10 cellular contexts compared by ENCODE assay signal in genomic region chr9:35650341-35651158, GRCh38. TPM values are rescaled to one million over a fixed set of nuclear protein-coding genes. Genes with fewer than 3 reads are reported as not detected.
A peak's percentile ranks its signal among the peaks of the same experiment; 100 is the strongest.
DNase-seq lines count a peak whose midpoint lies in the region; ATAC-seq, FAIRE-seq and TF ChIP-seq lines count a peak whose summit lies in the region.
"Had no signal": no experiment of that assay in that cellular context is flagged by ENCODE, and none has a peak within 500 bp of the region (broad histone marks: within the 10 kb centered on the region; RNA-seq: fewer than 3 reads in every experiment).

Gene SIT1, minus strand, starts transcription at chr9:35650931. Its CDS starts 78 bp downstream, at chr9:35650853.

- H3K27ac ChIP-seq in A549, result peak within 1 kb of the TSS; percentile 45 to 65; a peak in 4 of 6 replicates
- H3K27ac ChIP-seq in mesenchymal stem cell (ENCODE audit: low read length, poor library complexity, severe bottlenecking), result no peak within 1 kb of the TSS

- CTCF ChIA-PET in A549 (lab: Yijun Ruan, JAX), result interaction anchor here (1.1 to 5.9 kb wide), 4 partner anchors 10 to 46 kb away, joined by 3 to 135 read pairs (median 36); partner anchors contain the start of genes ARHGEF39, CCDC107 and RMRP

- no peak for FAIRE-seq in A549 (lab: Jason Lieb, UNC)

- POLR2A ChIA-PET in A549 (lab: Yijun Ruan, JAX), result no interaction called here

- H3K9ac ChIP-seq in mesenchymal stem cell (ENCODE audit: low read length), result peak within 1 kb of the TSS; percentile 74

- H3K23ac ChIP-seq in mesenchymal stem cell (ENCODE audit: low read length in 2 of 2), result peak within 1 kb of the TSS in 1 of 2 experiments; percentile 11

- H4K8ac ChIP-seq in mesenchymal stem cell (ENCODE audit: low read length), result no peak within 1 kb of the TSS

- H3K9me3 ChIP-seq in A549, result no peaks in the 10 kb centered on the region
- no peaks in the 10 kb centered on the region for H3K9me3 ChIP-seq in mesenchymal stem cell (ENCODE audit: control insufficient read depth, low read length)
- H3K9me3 ChIP-seq: heart right ventricle had no signal

- no peaks in the 10 kb centered on the region for H3K36me3 Mint-ChIP-seq in nephron progenitor cell (ENCODE audit: low read depth)

- H2BK5ac ChIP-seq in mesenchymal stem cell (ENCODE audit: low read depth, low read length, poor library complexity, severe bottlenecking), result no peak within 1 kb of the TSS

- H3K79me1 ChIP-seq in mesenchymal stem cell (replicated peaks; ENCODE audit: low read length, poor library complexity, severe bottlenecking), result no peaks in the 10 kb centered on the region

- peaks cover 9% of the 10 kb centered on the region for H3K27me3 Mint-ChIP-seq in nephron progenitor cell (ENCODE audit: low read depth, poor library complexity)

- 86% methylated on average over 18 of the region's 22 CpGs for WGBS in A549 (ENCODE audit: missing lambda C conversion rate)
- WGBS in mesenchymal stem cell, result 71% methylated on average over 10 of the region's 22 CpGs

- H3K18ac ChIP-seq in mesenchymal stem cell (ENCODE audit: low read depth in 1 of 2, low read length in 2 of 2), result no peak within 1 kb of the TSS

- no peak within 1 kb of the TSS for H3K27ac Mint-ChIP-seq in nephron progenitor cell

- no peak within 1 kb of the TSS for H4K91ac ChIP-seq in mesenchymal stem cell (ENCODE audit: low read length)

- DNase-seq in A549 (ENCODE audit: low read depth in 1 of 2, low spot score in 1 of 2) (no peak), mesenchymal stem cell (no peak), KBM-7 (no peak), nephron progenitor cell (no peak), SW480 (ENCODE audit: low spot score) (no peak)
- DNase-seq in activated CD8-positive, alpha-beta memory T cell treated with anti-CD3 and anti-CD28 coated beads, Interleukin-2, amount 50 U/mL, for 48 hours, result peak; percentile 72
- DNase-seq: heart right ventricle, NCI-H774 had no signal

- TF ChIP-seq CTCF in A549 (IDR thresholded peaks at IDR 0.05), result no peak
- no peak for TF ChIP-seq CTCF in nephron progenitor cell (IDR thresholded peaks at IDR 0.05)

- in situ Hi-C loops in GM18951 (cut with MboI; ENCODE audit: low sequenced_read_pairs, unreplicated experiment) (no loop called here), KBM-7 (cut with MboI; ENCODE audit: low pct_unique_long_range_greater_than_20kb, low sequenced_read_pairs) (no loop called here)

- H3K4me1 ChIP-seq in A549 (peaks cover 30% of the 10 kb centered on the region), mesenchymal stem cell (ENCODE audit: control insufficient read depth, insufficient read depth, low read depth, low read length) (peaks cover 6% of the 10 kb centered on the region)

- no peak within 1 kb of the TSS for H2BK120ac ChIP-seq in mesenchymal stem cell (ENCODE audit: low read depth, low read length)

- H3K4me1 Mint-ChIP-seq in nephron progenitor cell, result peaks cover 34% of the 10 kb centered on the region

- H3K4me2 ChIP-seq in A549, result peak within 1 kb of the TSS; percentile 73; the same call in 2 of the 3 replicates
- no peak within 1 kb of the TSS for H3K4me2 ChIP-seq in mesenchymal stem cell (ENCODE audit: low read length, poor library complexity, severe bottlenecking)

- H2BK15ac ChIP-seq in mesenchymal stem cell (ENCODE audit: low read depth, poor library complexity, severe bottlenecking), result no peak within 1 kb of the TSS

- H2AFZ ChIP-seq in mesenchymal stem cell (ENCODE audit: low read depth, low read length), result no peak within 1 kb of the TSS

- H3K4me3 ChIP-seq in A549 (no peak within 1 kb of the TSS), mesenchymal stem cell (ENCODE audit: insufficient read depth in 1 of 2, low read depth in 1 of 2, low read length in 2 of 2) (peak within 1 kb of the TSS in 1 of 2 experiments; percentile 59)

- TF ChIP-seq POLR2A in A549 (IDR thresholded peaks at IDR 0.05; ENCODE audit: low read length) (no peak), GM18951 (IDR thresholded peaks at IDR 0.05; ENCODE audit: extremely low read depth, insufficient read depth, insufficient read length) (peak; percentile 53)

- no peak for TF ChIP-seq EP300 in A549 (IDR thresholded peaks at IDR 0.05)

- H3K9me3 Mint-ChIP-seq in nephron progenitor cell, result no peaks in the 10 kb centered on the region

- no peak within 1 kb of the TSS for H3K14ac ChIP-seq in mesenchymal stem cell (ENCODE audit: low read length in 2 of 2)

- ATAC-seq in A549, result no peak
- no peak for ATAC-seq in GM21576 (IDR thresholded peaks at IDR 0.05; ENCODE audit: unreplicated experiment)
- ATAC-seq: heart right ventricle had no signal

- no peaks in the 10 kb centered on the region for H3K36me3 ChIP-seq in mesenchymal stem cell (ENCODE audit: control insufficient read depth in 1 of 2, insufficient read depth in 2 of 2, low read depth in 1 of 2, low read length in 2 of 2)
- H3K36me3 ChIP-seq: heart right ventricle had no signal

- peak within 1 kb of the TSS in 1 of 2 experiments; percentile 30 for H3K4ac ChIP-seq in mesenchymal stem cell (ENCODE audit: low read depth in 1 of 2, low read length in 2 of 2)

- no peak for TF ChIP-seq RAD21 in A549 (conservative IDR thresholded peaks at IDR 0.05 in 1 of 2, IDR thresholded peaks at IDR 0.05 in 1 of 2)

- H2BK12ac ChIP-seq in mesenchymal stem cell (ENCODE audit: low read length in 2 of 2), result no peak within 1 kb of the TSS

- H3K27me3 ChIP-seq in mesenchymal stem cell (ENCODE audit: control insufficient read depth in 1 of 2, insufficient read depth in 1 of 2, low read length in 2 of 2), result no peaks in the 10 kb centered on the region
- H3K27me3 ChIP-seq: heart right ventricle had no signal

- H3K4me3 Mint-ChIP-seq in nephron progenitor cell, result no peak within 1 kb of the TSS

- no peak within 1 kb of the TSS for H2AK5ac ChIP-seq in mesenchymal stem cell (ENCODE audit: low read length, severe bottlenecking)

TF ChIP-seq in A549, 52 proteins besides CTCF, POLR2A, EP300 and RAD21:
- TF ChIP-seq CBX8 (IDR thresholded peaks at IDR 0.05) (no peak), ZC3H11A (IDR thresholded peaks at IDR 0.05) (no peak), MAFK (IDR thresholded peaks at IDR 0.05; ENCODE audit: partially characterized antibody) (no peak), TFCP2L1 (CRISPR knock-in tag; IDR thresholded peaks at IDR 0.05) (no peak), CBX2 (IDR thresholded peaks at IDR 0.05; ENCODE audit: borderline replicate concordance, low read depth) (no peak), POLR2AphosphoS2 (conservative IDR thresholded peaks at IDR 0.05; ENCODE audit: low read length) (no peak), REST (IDR thresholded peaks at IDR 0.05) (no peak)

RNA-seq across cellular contexts. Expression of gene SIT1, which starts in this region (rescaled TPM):
- polyA plus RNA-seq in A549 (2011; rRNA removed) (not detected in 2 replicates), A549 (2017; fragmentation: RNase III; extraction: RNeasy Plus Mini Kit Qiagen cat#74134 plus additional on column Dnase treatment) (not detected in 3 replicates)
- polyA plus RNA-seq in A549 (2012; cell fraction: cytosol; rRNA removed), result not detected in 2 replicates
- not detected in 2 replicates for polyA plus RNA-seq in A549 (2012; cell fraction: nucleus; rRNA removed)
- polyA minus RNA-seq in A549 (2011; rRNA and poly(A)+ RNA removed), result not detected in 2 replicates
- not detected for polyA plus RNA-seq in mesenchymal stem cell (2013, experiment 1 of 2)
- polyA plus RNA-seq in mesenchymal stem cell (2013, experiment 2 of 2), result not detected
